In the genomic region with DNA sequence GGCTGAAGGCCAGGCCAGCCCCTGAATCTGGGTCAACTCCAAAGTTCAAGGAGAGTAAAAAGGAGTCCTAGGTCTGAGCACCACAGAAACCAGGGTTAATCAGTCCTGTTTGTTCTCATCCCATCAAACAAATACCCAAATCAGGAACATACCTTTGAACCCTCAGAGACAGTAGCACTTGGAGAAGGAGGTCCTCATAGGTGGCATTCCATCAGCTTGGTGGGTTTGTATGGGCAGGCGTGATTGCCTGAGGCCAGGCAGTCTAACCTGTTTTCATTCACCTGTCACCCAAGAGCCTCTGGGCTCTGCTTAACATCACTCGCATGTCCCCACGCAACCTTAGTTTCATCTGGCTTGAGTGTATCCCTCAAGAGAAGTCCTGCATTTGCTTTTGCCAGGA, we compare ENCODE assay signal across 16 cellular contexts.
"Had no signal": no experiment of that assay in that cellular context is flagged by ENCODE, and none has a peak within 500 bp of the region (broad histone marks: within the 10 kb centered on the region; RNA-seq: fewer than 3 reads in every experiment).

No MANE protein-coding gene starts in this region.

- H3K4me3 ChIP-seq: coronary artery, dorsolateral prefrontal cortex, esophagus muscularis mucosa, gastroesophageal sphincter, heart right ventricle, left lung, lower lobe of right lung had no signal

- H3K9me3 ChIP-seq: esophagus muscularis mucosa, gastroesophageal sphincter, heart right ventricle, left lung, lower lobe of right lung had no signal

- H3K27ac ChIP-seq: coronary artery, dorsolateral prefrontal cortex, esophagus muscularis mucosa, foreskin keratinocyte, gastroesophageal sphincter, heart right ventricle, left lung, lower lobe of right lung had no signal

- H3K36me3 ChIP-seq: esophagus muscularis mucosa, gastroesophageal sphincter, heart right ventricle, left lung, lower lobe of right lung had no signal

- DNase-seq: dermis blood vessel endothelial cell; dorsolateral prefrontal cortex; effector CD4-positive, alpha-beta T cell; effector memory CD4-positive, alpha-beta T cell; foreskin keratinocyte; heart right ventricle; hippocampal formation; kidney; kidney glomerular epithelial cell; left lung; lower lobe of right lung; mesendoderm; midbrain had no signal

- H3K4me1 ChIP-seq: esophagus muscularis mucosa, foreskin keratinocyte, gastroesophageal sphincter, heart right ventricle, left lung, lower lobe of right lung had no signal

- ATAC-seq: foreskin keratinocyte, gastroesophageal sphincter, left lung, lower lobe of right lung had no signal

- H3K27me3 ChIP-seq: esophagus muscularis mucosa, foreskin keratinocyte, gastroesophageal sphincter, heart right ventricle, left lung had no signal
